Comparison of ENCODE assay signal across 8 cellular contexts in genomic region chr22:24592846-24593809, GRCh38. TPM values are rescaled to one million over a fixed set of nuclear protein-coding genes. Genes with fewer than 3 reads are reported as not detected.
A peak's percentile ranks its signal among the peaks of the same experiment; 100 is the strongest.
DNase-seq lines count a peak whose midpoint lies in the region; ATAC-seq and TF ChIP-seq lines count a peak whose summit lies in the region.

A gene with protein sequence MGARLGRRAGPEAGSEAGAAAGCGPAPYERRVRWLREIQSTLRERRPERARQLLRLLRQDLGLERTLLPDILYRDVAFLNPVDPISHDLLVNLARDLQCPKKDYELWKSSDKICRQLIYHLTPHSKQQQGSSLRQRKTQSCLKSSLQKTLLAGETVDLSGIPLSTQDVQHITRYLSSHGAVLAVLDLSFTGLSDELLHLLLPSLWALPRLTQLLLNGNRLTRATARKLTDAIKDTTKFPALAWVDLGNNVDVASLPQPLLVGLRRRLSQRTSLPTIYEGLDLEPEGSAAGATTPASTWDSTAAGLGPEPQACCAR (minus strand): TSS chr22:24593073. CDS start chr22:24593039, 34 bp downstream.

- H3K4me3 ChIP-seq in brain microvascular endothelial cell (ENCODE audit: low read depth, low read length) = peak within 1 kb of the TSS; percentile 63
- peak within 1 kb of the TSS; percentile 69 for H3K4me3 ChIP-seq in psoas muscle

- H3K4me1 ChIP-seq in psoas muscle = no peaks in the 10 kb centered on the region

- H3K36me3 ChIP-seq in brain microvascular endothelial cell (replicated peaks) (no peaks in the 10 kb centered on the region), psoas muscle (ENCODE audit: insufficient read depth in 1 of 2, low read depth in 1 of 2) (peaks cover 0 to 16% of the 10 kb centered on the region in 2 donors)

- H3K27ac ChIP-seq in brain microvascular endothelial cell = peak within 1 kb of the TSS; percentile 33
- H3K27ac ChIP-seq in psoas muscle = peak within 1 kb of the TSS; percentile 70

- intact Hi-C loops in psoas muscle (cut with DNase I) = no loop called here

- in situ Hi-C loops in brain microvascular endothelial cell (cut with HindIII; ENCODE audit: low pct_ligation_motif_present, low sequenced_read_pairs) = no loop called here

- H3K9me3 ChIP-seq in psoas muscle = no peaks in the 10 kb centered on the region

- WGBS in psoas muscle, 3 donors = 14 to 19% (median 19%) methylated on average over 60 to 83 of the region's 83 CpGs

- DNase-seq in C1 segment of cervical spinal cord (lab: John Stamatoyannopoulos, UW) = peak in 10 of 14 donors; percentile 36 to 85 (median 64)
- peak; percentile 66 for DNase-seq in brain microvascular endothelial cell
- DNase-seq in iPS DF 19.7 (ENCODE audit: low read depth, low spot score) = peak; percentile 48
- peak; percentile 91 to 93 for DNase-seq in psoas muscle

- ATAC-seq in GM18861 (IDR thresholded peaks at IDR 0.05; ENCODE audit: unreplicated experiment) (peak; percentile 75), HG03520 (IDR thresholded peaks at IDR 0.05; ENCODE audit: unreplicated experiment) (peak; percentile 71), psoas muscle (peak; percentile 77 to 88 (median 83)), HG03039 (IDR thresholded peaks at IDR 0.05; ENCODE audit: unreplicated experiment) (no peak)

- H3K27me3 ChIP-seq in brain microvascular endothelial cell (replicated peaks) = no peaks in the 10 kb centered on the region
- H3K27me3 ChIP-seq in psoas muscle (ENCODE audit: insufficient read depth in 3 of 3, low read length in 2 of 3) = no peaks in the 10 kb centered on the region

- no peak for TF ChIP-seq CTCF in brain microvascular endothelial cell (IDR thresholded peaks at IDR 0.05; ENCODE audit: low read depth, low read length, missing control alignments)
- TF ChIP-seq CTCF in psoas muscle (IDR thresholded peaks at IDR 0.05) = no peak

TF ChIP-seq in PFSK-1, 5 proteins besides CTCF, POLR2A, EP300 and RAD21:
- TF ChIP-seq POLR2AphosphoS5 (IDR thresholded peaks at IDR 0.05; ENCODE audit: low read depth, low read length) (peak; percentile 61), TAF1 (IDR thresholded peaks at IDR 0.05; ENCODE audit: borderline replicate concordance, insufficient read depth, low read length) (peak; percentile 69; the same call in 1 of the 2 replicates), SIN3A (IDR thresholded peaks at IDR 0.05; ENCODE audit: borderline replicate concordance, insufficient read depth, low read length) (no peak), FOXP2 (optimal IDR thresholded peaks at IDR 0.05; ENCODE audit: borderline replicate concordance, extremely low read depth, extremely low read length, insufficient read depth) (peak; percentile 11), REST (IDR thresholded peaks at IDR 0.05; ENCODE audit: insufficient read depth in 1 of 2, low read depth in 2 of 2, low read length in 2 of 2) (no peak)

RNA-seq across cellular contexts. Expression of the gene that starts here (rescaled TPM):
- 32.2 TPM for polyA plus RNA-seq in PFSK-1 (2012; ENCODE audit: insufficient read length, low read depth)
- 1 to 10 TPM in 3 of 4 donors, under 1 TPM in 1; 0.93 to 4.1 (median 2.7) TPM for total RNA-seq in psoas muscle
- polyA plus RNA-seq in psoas muscle = 1 to 10 TPM in 2 of 3 donors, under 1 TPM in 1; 0.99 to 3.9 (median 2.0) TPM
